1 cellular context compared by ENCODE assay signal in the genomic region with DNA sequence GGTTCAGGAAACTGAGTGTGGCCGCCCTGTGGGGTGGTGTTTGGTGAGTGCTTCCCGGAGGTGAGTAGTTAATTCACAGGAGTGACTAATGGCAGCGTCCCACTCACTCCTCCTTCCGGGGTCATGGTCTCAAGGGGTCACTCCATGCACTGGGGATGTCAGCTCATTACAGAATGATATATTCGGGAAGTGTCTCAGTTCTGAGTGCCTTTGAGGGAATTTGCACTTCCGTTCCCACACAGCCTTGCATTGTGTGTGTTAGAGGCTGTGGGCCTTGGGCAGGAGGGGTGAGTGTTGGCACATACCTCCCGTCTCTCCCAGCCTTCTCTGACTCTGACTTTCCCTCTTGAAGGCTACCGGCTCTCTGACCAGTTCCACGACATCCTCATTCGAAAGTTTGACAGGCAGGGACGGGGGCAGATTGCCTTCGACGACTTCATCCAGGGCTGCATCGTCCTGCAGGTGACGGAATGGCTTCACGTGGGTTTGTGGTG.
TF ChIP-seq lines count a peak whose summit lies in the region.

No MANE protein-coding gene starts in this region.

TF ChIP-seq in endothelial cell of umbilical vein, 7 proteins besides CTCF, POLR2A, EP300 and RAD21:
- TF ChIP-seq, protein P1, sequence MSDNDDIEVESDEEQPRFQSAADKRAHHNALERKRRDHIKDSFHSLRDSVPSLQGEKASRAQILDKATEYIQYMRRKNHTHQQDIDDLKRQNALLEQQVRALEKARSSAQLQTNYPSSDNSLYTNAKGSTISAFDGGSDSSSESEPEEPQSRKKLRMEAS (IDR thresholded peaks at IDR 0.05; ENCODE audit: insufficient read depth, insufficient read length), result no peak
- no peak for TF ChIP-seq EZH2 (IDR thresholded peaks at IDR 0.05; ENCODE audit: borderline replicate concordance, low read depth, low read length, severe bottlenecking)
- TF ChIP-seq GATA2 (IDR thresholded peaks at IDR 0.05; ENCODE audit: insufficient read depth, insufficient read length, low read depth, low read length), result peak; percentile 46
- peak; percentile 91 for TF ChIP-seq POLR2AphosphoS5 (IDR thresholded peaks at IDR 0.05; ENCODE audit: insufficient read depth, low read depth, low read length)
- peak; percentile 99 for TF ChIP-seq FOS (IDR thresholded peaks at IDR 0.05; ENCODE audit: borderline replicate concordance, insufficient read depth, low read length)
- peak; percentile 75 for TF ChIP-seq JUN (IDR thresholded peaks at IDR 0.05; ENCODE audit: borderline replicate concordance, insufficient read depth, insufficient read length, low read depth)
